7 cellular contexts compared by ENCODE assay signal in genomic region chr7:140062118-140062527, GRCh38. TPM values are rescaled to one million over a fixed set of nuclear protein-coding genes. Genes with fewer than 3 reads are reported as not detected.
DNase-seq lines count a peak whose midpoint lies in the region; ATAC-seq, FAIRE-seq and TF ChIP-seq lines count a peak whose summit lies in the region.

No MANE protein-coding gene starts in this region.

- H3K4me3 ChIP-seq in astrocyte (ENCODE audit: insufficient read depth, low read depth, low read length) = peak overlapping the region; percentile 68

- peaks cover 17% of the 10 kb centered on the region for H3K4me1 ChIP-seq in astrocyte (ENCODE audit: insufficient read depth, low read length)

- peaks cover 19% of the 10 kb centered on the region for H3K9me3 Mint-ChIP-seq in astrocyte (ENCODE audit: unreplicated experiment)

- TF ChIP-seq CTCF in RWPE1 (conservative IDR thresholded peaks at IDR 0.05; ENCODE audit: low read depth) (no peak), astrocyte (IDR thresholded peaks at IDR 0.05; ENCODE audit: insufficient read depth, low read depth, low read length) (no peak)

- CTCF ChIA-PET in RWPE1 (lab: Yijun Ruan, JAX) = no interaction called here

- peak overlapping the region; percentile 74 for H3K9ac ChIP-seq in astrocyte (ENCODE audit: low read length)

- no peaks in the 10 kb centered on the region for H3K36me3 ChIP-seq in astrocyte (ENCODE audit: insufficient read depth, low read length)

- no peaks in the 10 kb centered on the region for H3K79me2 ChIP-seq in astrocyte (ENCODE audit: insufficient read depth, low read length)

- peaks cover 18% of the 10 kb centered on the region for H3K36me3 Mint-ChIP-seq in astrocyte (ENCODE audit: low read depth, unreplicated experiment)

- H3K27me3 ChIP-seq in astrocyte (ENCODE audit: insufficient read depth, low read length) = no peaks in the 10 kb centered on the region

- peak overlapping the region; percentile 84 for H3K4me2 ChIP-seq in astrocyte (ENCODE audit: low read length)

- POLR2A ChIA-PET in RWPE1 (lab: Yijun Ruan, JAX; ENCODE audit: low non-redundant PET) = no interaction called here

- ATAC-seq in GM18909 (IDR thresholded peaks at IDR 0.05; ENCODE audit: poor library complexity, unreplicated experiment) (peak; percentile 36), HG02981 (IDR thresholded peaks at IDR 0.05; ENCODE audit: unreplicated experiment) (peak; percentile 35)

- H4K20me1 ChIP-seq in astrocyte (ENCODE audit: insufficient read depth, low read length) = peaks cover 15% of the 10 kb centered on the region

- H3K27me3 Mint-ChIP-seq in astrocyte (ENCODE audit: low read depth, unreplicated experiment) = no peaks in the 10 kb centered on the region

- no peaks in the 10 kb centered on the region for H3K9me3 ChIP-seq in astrocyte (ENCODE audit: insufficient read depth, low read depth, low read length)

- H3K4me1 Mint-ChIP-seq in astrocyte (ENCODE audit: low read depth, unreplicated experiment) = peaks cover 38% of the 10 kb centered on the region

- peak overlapping the region; percentile 88 for H2AFZ ChIP-seq in astrocyte (ENCODE audit: low read depth, low read length)

- H3K27ac ChIP-seq in RWPE1 = peak overlapping the region; percentile 77
- no peak overlapping the region for H3K27ac ChIP-seq in astrocyte (ENCODE audit: low read depth, low read length)

- H3K27ac Mint-ChIP-seq in astrocyte (ENCODE audit: unreplicated experiment) = peak overlapping the region; percentile 87

- no peak for FAIRE-seq in astrocyte (lab: Jason Lieb, UNC)

- DNase-seq in RWPE1 (ENCODE audit: low spot score) = no peak
- DNase-seq in astrocyte (ENCODE audit: low read depth) = no peak
- peak; percentile 38 for DNase-seq in kidney tubule cell (ENCODE audit: low spot score)
- peak; percentile 45 for DNase-seq in stimulated activated CD8-positive, alpha-beta memory T cell treated with anti-CD3 and anti-CD28 coated beads, Interleukin-12 subunit alpha, Interleukin-12 subunit beta, amount 100 ng/mL, for 1 hour (ENCODE audit: low read depth)
- DNase-seq in OCI-M2 (lab: John Stamatoyannopoulos, UW; ENCODE audit: unreplicated experiment) = no peak

- H3K4me3 Mint-ChIP-seq in astrocyte (ENCODE audit: unreplicated experiment) = peak overlapping the region; percentile 92

RNA-seq across cellular contexts. Expression of gene PARP12, which starts 0.6 kb away (rescaled TPM):
- 58.1 and 58.5 TPM in 2 replicates for total RNA-seq in astrocyte

Comparison
In these comparisons a context has a peak if more than half of its experiments do, and no peak if none do; other contexts are left out.
1. DNase-seq: peak in kidney tubule cell (single experiment) and stimulated activated CD8-positive, alpha-beta memory T cell treated with anti-CD3 and anti-CD28 coated beads, Interleukin-12 subunit alpha, Interleukin-12 subunit beta, amount 100 ng/mL, for 1 hour (single experiment); none in RWPE1 (single experiment), astrocyte (single experiment) and OCI-M2 (single experiment).